In the genomic region with DNA sequence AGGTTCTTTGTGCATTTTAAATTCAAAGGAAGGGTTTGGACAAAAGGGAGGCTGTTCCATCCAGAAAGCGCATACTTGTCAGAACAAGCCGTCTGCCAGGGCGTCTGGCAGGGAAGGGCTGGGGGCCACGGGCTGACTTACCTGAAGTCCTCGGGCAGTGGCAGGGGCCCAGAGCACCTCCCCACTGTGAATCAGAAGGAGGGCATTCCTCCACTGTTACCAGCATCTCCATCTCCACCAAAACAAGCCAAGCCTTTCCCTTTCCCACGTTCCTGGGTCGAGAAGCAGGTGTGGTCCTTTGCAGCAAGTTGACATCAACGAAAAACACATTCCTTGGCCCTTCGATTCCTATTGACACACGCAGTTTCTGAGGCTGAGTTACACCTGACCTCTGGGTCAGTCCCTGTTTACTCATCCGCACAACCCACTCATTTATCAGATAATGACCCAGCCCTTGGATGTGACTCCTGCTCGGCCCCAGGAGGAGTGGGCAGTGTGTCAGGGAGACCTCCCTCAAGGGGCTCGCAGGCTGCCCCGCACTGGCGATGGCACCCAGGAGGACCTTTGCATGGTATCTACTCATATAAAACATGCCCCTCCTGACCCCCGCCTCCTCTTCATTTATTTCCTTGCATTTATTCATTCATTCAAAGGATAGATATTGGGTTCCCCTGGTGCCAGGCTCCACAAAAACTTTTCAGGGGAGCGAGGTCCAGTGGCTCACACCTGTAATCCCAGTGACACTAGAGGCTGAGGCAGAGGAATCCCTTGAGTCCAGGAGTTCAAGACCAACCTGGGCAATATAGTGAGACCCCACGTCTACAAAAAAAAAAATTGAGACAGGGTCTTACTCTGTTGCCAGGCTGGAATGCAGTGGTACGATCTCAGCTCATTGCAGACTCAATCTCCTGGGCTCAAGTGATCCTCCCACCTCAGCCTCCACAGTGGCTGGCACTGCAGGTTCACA, we compare ENCODE assay signal across 9 cellular contexts.
DNase-seq lines count a peak whose midpoint lies in the region; ATAC-seq, FAIRE-seq and TF ChIP-seq lines count a peak whose summit lies in the region.
"Had no signal": no experiment of that assay in that cellular context is flagged by ENCODE, and none has a peak within 500 bp of the region (broad histone marks: within the 10 kb centered on the region; RNA-seq: fewer than 3 reads in every experiment).

No MANE protein-coding gene starts in this region.

- DNase-seq in H54 (ENCODE audit: insufficient read length, low spot score) (no peak), kidney epithelial cell (ENCODE audit: low read depth) (peak; percentile 82), spleen (no peak), putamen (ENCODE audit: low spot score) (no peak)
- DNase-seq in activated T-helper 1 cell treated with anti-CD3 and anti-CD28 coated beads, Interleukin-12 subunit alpha, Interleukin-12 subunit beta, Interleukin-2, Interleukin-4 antibody, amounts not matched to agents 30 ng/mL and 10 ng/mL and 1 ng/mL, durations not matched to agents 14 hours and 24 hours and 36 hours (ENCODE audit: low spot score) = no peak
- DNase-seq in activated CD4-positive, alpha-beta T cell treated with anti-CD3 and anti-CD28 coated beads for 48 hours = no peak
- DNase-seq: MM.1S had no signal

- no peak overlapping the region for H3K4me3 Mint-ChIP-seq in activated T-helper 1 cell treated with anti-CD3 and anti-CD28 coated beads, Interleukin-12 subunit alpha, Interleukin-12 subunit beta, Interleukin-2, Interleukin-4 antibody, amounts not matched to agents 30 ng/mL and 10 ng/mL and 1 ng/mL, durations not matched to agents 14 hours and 24 hours and 36 hours

- H3K36me3 ChIP-seq in kidney epithelial cell (ENCODE audit: control insufficient read depth, insufficient read depth, low read length) (no peaks in the 10 kb centered on the region), spleen (no peaks in the 10 kb centered on the region)

- H3K27ac Mint-ChIP-seq in activated T-helper 1 cell treated with anti-CD3 and anti-CD28 coated beads, Interleukin-12 subunit alpha, Interleukin-12 subunit beta, Interleukin-2, Interleukin-4 antibody, amounts not matched to agents 30 ng/mL and 10 ng/mL and 1 ng/mL, durations not matched to agents 14 hours and 24 hours and 36 hours = peak overlapping the region; percentile 53

- H3K4me1 ChIP-seq in spleen = peaks cover 0 to 43% (median 11%) of the 10 kb centered on the region in 6 donors

- peaks cover 49% of the 10 kb centered on the region for H3K4me1 Mint-ChIP-seq in activated T-helper 1 cell treated with anti-CD3 and anti-CD28 coated beads, Interleukin-12 subunit alpha, Interleukin-12 subunit beta, Interleukin-2, Interleukin-4 antibody, amounts not matched to agents 30 ng/mL and 10 ng/mL and 1 ng/mL, durations not matched to agents 14 hours and 24 hours and 36 hours (ENCODE audit: low read depth)

- peaks cover 4% of the 10 kb centered on the region for H3K36me3 Mint-ChIP-seq in activated T-helper 1 cell treated with anti-CD3 and anti-CD28 coated beads, Interleukin-12 subunit alpha, Interleukin-12 subunit beta, Interleukin-2, Interleukin-4 antibody, amounts not matched to agents 30 ng/mL and 10 ng/mL and 1 ng/mL, durations not matched to agents 14 hours and 24 hours and 36 hours (ENCODE audit: low read depth)

- no peak for FAIRE-seq in H54 (lab: Jason Lieb, UNC)

- ATAC-seq in HG03571 (IDR thresholded peaks at IDR 0.05; ENCODE audit: unreplicated experiment) (no peak), HG03139 (IDR thresholded peaks at IDR 0.05; ENCODE audit: unreplicated experiment) (no peak)

- 84 to 92% (median 88%) methylated on average over 19 of the region's 19 CpGs for WGBS in spleen, 5 donors

- TF ChIP-seq CTCF in kidney epithelial cell (IDR thresholded peaks at IDR 0.05; ENCODE audit: insufficient read depth, low read length, poor library complexity, severe bottlenecking) (no peak), spleen (IDR thresholded peaks at IDR 0.05 in 8 of 11, conservative IDR thresholded peaks at IDR 0.05 in 3 of 11) (no peak)

- TF ChIP-seq POLR2A in H54 (IDR thresholded peaks at IDR 0.05; ENCODE audit: low read depth, low read length) (peak; percentile 9; the same call in 1 of the 2 replicates), spleen (IDR thresholded peaks at IDR 0.05) (no peak)

- no peaks in the 10 kb centered on the region for H3K9me3 Mint-ChIP-seq in activated T-helper 1 cell treated with anti-CD3 and anti-CD28 coated beads, Interleukin-12 subunit alpha, Interleukin-12 subunit beta, Interleukin-2, Interleukin-4 antibody, amounts not matched to agents 30 ng/mL and 10 ng/mL and 1 ng/mL, durations not matched to agents 14 hours and 24 hours and 36 hours

- no peaks in the 10 kb centered on the region for H3K9me3 ChIP-seq in spleen

- H3K4me3 ChIP-seq in kidney epithelial cell (ENCODE audit: low read depth, low read length) = no peak overlapping the region
- no peak overlapping the region for H3K4me3 ChIP-seq in spleen

- H3K27me3 Mint-ChIP-seq in activated T-helper 1 cell treated with anti-CD3 and anti-CD28 coated beads, Interleukin-12 subunit alpha, Interleukin-12 subunit beta, Interleukin-2, Interleukin-4 antibody, amounts not matched to agents 30 ng/mL and 10 ng/mL and 1 ng/mL, durations not matched to agents 14 hours and 24 hours and 36 hours (ENCODE audit: insufficient read depth) = no peaks in the 10 kb centered on the region

- H3K27me3 ChIP-seq in kidney epithelial cell (ENCODE audit: control insufficient read depth, insufficient read depth, low read length) (no peaks in the 10 kb centered on the region), spleen (replicated peaks in 1 of 7) (no peaks in the 10 kb centered on the region)

- peak overlapping the region in 5 of 8 donors; percentile 20 to 73 (median 59) for H3K27ac ChIP-seq in spleen

- intact Hi-C loops in activated T-helper 1 cell treated with anti-CD3 and anti-CD28 coated beads, Interleukin-12 subunit alpha, Interleukin-12 subunit beta, Interleukin-2, Interleukin-4 antibody, amounts not matched to agents 30 ng/mL and 10 ng/mL and 1 ng/mL, durations not matched to agents 14 hours and 24 hours and 36 hours (cut with micrococcal nuclease) = no loop called here
- intact Hi-C loops in spleen (cut with DNase I; ENCODE audit: low total_unique reads) = no loop called here
